1 cellular context compared by ENCODE assay signal in the genomic region with DNA sequence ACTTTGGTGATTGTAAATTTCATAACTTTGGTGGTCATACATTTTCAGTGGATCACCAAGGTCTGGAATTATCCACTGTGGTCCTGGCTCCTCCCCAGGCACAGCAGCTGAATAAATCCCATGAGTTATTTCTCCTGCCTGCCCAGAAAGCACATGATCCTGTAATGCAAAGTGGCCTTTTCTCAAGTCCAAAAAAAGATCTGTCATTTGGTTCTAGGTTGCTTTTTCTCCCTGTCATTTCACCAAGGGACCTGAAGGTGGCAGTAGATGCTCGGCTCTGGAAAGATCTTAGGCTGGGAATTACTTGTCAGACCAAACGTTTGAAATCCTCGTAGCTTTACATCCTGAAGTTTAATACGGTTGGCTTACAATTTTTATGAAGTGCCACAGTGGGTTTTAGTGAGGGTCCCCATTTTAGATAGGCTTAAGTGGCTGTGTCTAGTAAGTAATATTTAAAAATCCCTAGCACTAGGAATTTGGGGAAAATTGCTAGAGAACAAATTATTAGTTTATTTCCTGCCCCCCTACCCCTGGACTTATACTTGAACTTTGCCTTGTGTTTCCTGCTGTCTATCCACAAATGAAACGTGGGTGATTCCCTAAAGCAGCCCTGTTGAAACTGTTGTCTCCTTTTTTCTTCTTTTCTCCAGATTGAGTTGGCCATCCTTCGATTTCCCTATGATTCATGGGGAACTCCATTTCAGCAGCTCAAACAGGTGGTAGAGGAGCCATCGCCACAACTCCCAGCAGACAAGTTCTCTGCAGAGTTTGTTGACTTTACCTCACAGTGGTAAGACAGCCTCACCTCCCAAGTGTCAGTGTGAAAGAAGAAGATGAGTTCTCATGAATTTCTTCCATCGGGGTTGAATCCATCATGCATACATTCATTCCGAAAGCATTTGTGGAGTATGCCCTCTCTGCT.
TF ChIP-seq lines count a peak whose summit lies in the region.

No MANE protein-coding gene starts in this region.

TF ChIP-seq in endothelial cell of umbilical vein, 7 proteins besides CTCF, POLR2A, EP300 and RAD21:
- TF ChIP-seq GATA2 (IDR thresholded peaks at IDR 0.05; ENCODE audit: insufficient read depth, insufficient read length, low read depth, low read length): no peak
- no peak for TF ChIP-seq FOS (IDR thresholded peaks at IDR 0.05; ENCODE audit: borderline replicate concordance, insufficient read depth, low read length)
- TF ChIP-seq JUN (IDR thresholded peaks at IDR 0.05; ENCODE audit: borderline replicate concordance, insufficient read depth, insufficient read length, low read depth): no peak
- no peak for TF ChIP-seq POLR2AphosphoS5 (IDR thresholded peaks at IDR 0.05; ENCODE audit: insufficient read depth, low read depth, low read length)
